19 cellular contexts compared by ENCODE assay signal in the genomic region with DNA sequence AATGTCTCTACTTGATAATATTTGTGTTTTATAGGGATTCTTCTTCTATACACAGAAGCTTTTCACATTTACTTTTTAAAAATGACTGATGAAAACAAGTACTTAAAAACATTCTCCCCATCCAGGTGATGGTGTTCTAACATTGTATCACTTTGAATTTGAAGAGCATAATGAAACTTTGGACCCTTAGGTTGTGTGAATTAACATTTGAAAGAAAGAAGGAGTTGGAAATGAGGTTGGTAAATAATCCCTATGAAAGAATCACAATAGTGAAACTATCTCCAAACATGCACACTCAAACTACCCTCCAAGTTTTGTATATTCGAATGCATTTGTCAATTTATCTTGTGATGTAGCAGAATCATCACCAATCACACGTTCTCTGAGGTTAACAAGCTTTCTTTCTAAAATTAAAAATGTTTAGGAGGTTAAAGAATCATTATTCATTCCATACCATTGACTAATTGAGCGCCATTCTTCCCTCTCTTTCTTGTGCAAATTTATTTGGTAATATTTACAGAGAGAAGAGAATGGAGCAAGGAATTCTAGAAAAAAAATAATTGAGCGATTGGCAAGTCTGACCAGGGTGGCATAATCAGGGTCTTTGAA.
DNase-seq lines count a peak whose midpoint lies in the region; FAIRE-seq and TF ChIP-seq lines count a peak whose summit lies in the region.
"Had no signal": no experiment of that assay in that cellular context is flagged by ENCODE, and none has a peak within 500 bp of the region (broad histone marks: within the 10 kb centered on the region; RNA-seq: fewer than 3 reads in every experiment).

No MANE protein-coding gene starts in this region.

- no peaks in the 10 kb centered on the region for H3K27me3 Mint-ChIP-seq in astrocyte (ENCODE audit: low read depth, unreplicated experiment)
- H3K27me3 Mint-ChIP-seq: CD4-positive, alpha-beta memory T cell; IgD-negative memory B cell had no signal

- H3K4me1 ChIP-seq in ACC112 (ENCODE audit: control insufficient read depth, insufficient read depth, low read length, unreplicated experiment) (peaks cover 27% of the 10 kb centered on the region), HUES6 (ENCODE audit: control insufficient read depth, insufficient read depth, low read length) (peaks cover 30% of the 10 kb centered on the region), astrocyte (ENCODE audit: insufficient read depth, low read length) (peaks cover 6% of the 10 kb centered on the region), iPS-20b (ENCODE audit: insufficient read depth, low read length) (peaks cover 16% of the 10 kb centered on the region; the same call in 1 of the 2 replicates)
- H3K4me1 ChIP-seq: A549, BLaER1 had no signal

- no peaks in the 10 kb centered on the region for H4K20me1 ChIP-seq in astrocyte (ENCODE audit: insufficient read depth, low read length)
- H4K20me1 ChIP-seq: BLaER1 had no signal

- no peaks in the 10 kb centered on the region for H3K9me3 Mint-ChIP-seq in astrocyte (ENCODE audit: unreplicated experiment)

- H3K36me3 Mint-ChIP-seq in astrocyte (ENCODE audit: low read depth, unreplicated experiment), result no peaks in the 10 kb centered on the region
- H3K36me3 Mint-ChIP-seq: CD14-positive monocyte; CD4-positive, alpha-beta memory T cell; IgD-negative memory B cell had no signal

- H3K4me3 Mint-ChIP-seq in astrocyte (ENCODE audit: unreplicated experiment), result no peak overlapping the region
- H3K4me3 Mint-ChIP-seq: CD14-positive monocyte; CD4-positive, alpha-beta memory T cell; IgD-negative memory B cell had no signal

- H3K9me3 ChIP-seq in HUES6 (ENCODE audit: control insufficient read depth, insufficient read depth, low read depth, low read length) (no peaks in the 10 kb centered on the region), astrocyte (ENCODE audit: insufficient read depth, low read depth, low read length) (no peaks in the 10 kb centered on the region), iPS-20b (ENCODE audit: insufficient read depth, low read depth, low read length) (no peaks in the 10 kb centered on the region)
- H3K9me3 ChIP-seq: BLaER1, HAP-1 had no signal

- H3K27ac ChIP-seq in ACC112 (ENCODE audit: low read depth, low read length) (no peak overlapping the region), HUES6 (ENCODE audit: low read depth, low read length) (peak overlapping the region; percentile 79), astrocyte (ENCODE audit: low read depth, low read length) (no peak overlapping the region), iPS-20b (ENCODE audit: low read length) (no peak overlapping the region), RWPE1 (no peak overlapping the region)
- H3K27ac ChIP-seq: 22Rv1, A549, BLaER1 had no signal

- H3K27ac Mint-ChIP-seq in astrocyte (ENCODE audit: unreplicated experiment), result no peak overlapping the region
- H3K27ac Mint-ChIP-seq: CD14-positive monocyte; CD4-positive, alpha-beta memory T cell; IgD-negative memory B cell had no signal

- no peaks in the 10 kb centered on the region for H3K36me3 ChIP-seq in ACC112 (ENCODE audit: insufficient read depth, low read length)
- no peaks in the 10 kb centered on the region for H3K36me3 ChIP-seq in HUES6 (ENCODE audit: control insufficient read depth, insufficient read depth, low read length)
- H3K36me3 ChIP-seq in astrocyte (ENCODE audit: insufficient read depth, low read length), result no peaks in the 10 kb centered on the region
- no peaks in the 10 kb centered on the region for H3K36me3 ChIP-seq in iPS-20b (ENCODE audit: insufficient read depth, low read depth, low read length)
- H3K36me3 ChIP-seq: BLaER1, HAP-1 had no signal

- CTCF ChIA-PET in RWPE1 (lab: Yijun Ruan, JAX), result no interaction called here

- H3K27me3 ChIP-seq in ACC112 (ENCODE audit: insufficient read depth, low read length) (no peaks in the 10 kb centered on the region), HUES6 (ENCODE audit: control insufficient read depth, insufficient read depth, low read length) (no peaks in the 10 kb centered on the region), astrocyte (ENCODE audit: insufficient read depth, low read length) (no peaks in the 10 kb centered on the region), iPS-20b (ENCODE audit: insufficient read depth, low read length) (no peaks in the 10 kb centered on the region)
- H3K27me3 ChIP-seq: BLaER1 had no signal

- TF ChIP-seq CTCF in astrocyte (IDR thresholded peaks at IDR 0.05; ENCODE audit: insufficient read depth, low read depth, low read length), result no peak
- TF ChIP-seq CTCF in RWPE1 (conservative IDR thresholded peaks at IDR 0.05; ENCODE audit: low read depth), result no peak

- FAIRE-seq in astrocyte (lab: Jason Lieb, UNC), result no peak
- FAIRE-seq: A549 had no signal

- peak overlapping the region; percentile 13 for H3K4me2 ChIP-seq in astrocyte (ENCODE audit: low read length)
- H3K4me2 ChIP-seq: A549, BLaER1 had no signal

- H3K9ac ChIP-seq in HUES6 (ENCODE audit: low read length) (no peak overlapping the region), astrocyte (ENCODE audit: low read length) (no peak overlapping the region), iPS-20b (ENCODE audit: low read depth, low read length) (peak overlapping the region; percentile 22; the same call in 1 of the 2 replicates)
- H3K9ac ChIP-seq: BLaER1 had no signal

- DNase-seq in astrocyte (ENCODE audit: low read depth), result peak; percentile 1
- DNase-seq in NCI-H1105 (lab: John Stamatoyannopoulos, UW), result no peak
- no peak for DNase-seq in RWPE1 (ENCODE audit: low spot score)
- no peak for DNase-seq in amniotic stem cell (lab: John Stamatoyannopoulos, UW)
- no peak for DNase-seq in NCI-H526 (lab: John Stamatoyannopoulos, UW)
- DNase-seq: CD4-positive, alpha-beta memory T cell; DMS153; DMS79; GDM1; GOT3 had no signal

- peak overlapping the region; percentile 75 for H2AFZ ChIP-seq in ACC112 (ENCODE audit: low read length, unreplicated experiment)
- no peak overlapping the region for H2AFZ ChIP-seq in astrocyte (ENCODE audit: low read depth, low read length)

- H3K4me1 Mint-ChIP-seq in astrocyte (ENCODE audit: low read depth, unreplicated experiment), result peaks cover 23% of the 10 kb centered on the region
- H3K4me1 Mint-ChIP-seq: CD14-positive monocyte; CD4-positive, alpha-beta memory T cell; IgD-negative memory B cell had no signal

- peak overlapping the region; percentile 58; the same call in 1 of the 2 replicates for H3K4me3 ChIP-seq in ACC112 (ENCODE audit: low read depth, low read length)
- peak overlapping the region; percentile 27; the same call in 1 of the 2 replicates for H3K4me3 ChIP-seq in HUES6 (ENCODE audit: low read depth, low read length)
- H3K4me3 ChIP-seq in astrocyte (ENCODE audit: insufficient read depth, low read depth, low read length), result no peak overlapping the region
- H3K4me3 ChIP-seq in iPS-20b (ENCODE audit: low read length), result peak overlapping the region; percentile 1; the same call in 1 of the 2 replicates
- H3K4me3 ChIP-seq: A549, BLaER1, HAP-1 had no signal

- POLR2A ChIA-PET in RWPE1 (lab: Yijun Ruan, JAX; ENCODE audit: low non-redundant PET), result no interaction called here

- no peaks in the 10 kb centered on the region for H3K79me2 ChIP-seq in ACC112 (ENCODE audit: control insufficient read depth, insufficient read depth, low read length, unreplicated experiment)
- no peaks in the 10 kb centered on the region for H3K79me2 ChIP-seq in astrocyte (ENCODE audit: insufficient read depth, low read length)
